1 cellular context compared by ENCODE assay signal in genomic region chr19:42450314-42450934, GRCh38.
TF ChIP-seq lines count a peak whose summit lies in the region.

No MANE protein-coding gene starts in this region.

TF ChIP-seq in HepG2, 621 proteins besides CTCF, POLR2A, EP300 and RAD21 (continued from another document and continues in another):
- TF ChIP-seq KAT7 (CRISPR knock-in tag; IDR thresholded peaks at IDR 0.05; ENCODE audit: borderline replicate concordance) (no peak; the same call in none of the 2 replicates), ZNF362 (CRISPR knock-in tag; IDR thresholded peaks at IDR 0.05; ENCODE audit: borderline replicate concordance) (peak; percentile 71; the same call in 1 of the 2 replicates), ZNF704 (CRISPR knock-in tag; IDR thresholded peaks at IDR 0.05; ENCODE audit: borderline replicate concordance) (no peak), MAFF (IDR thresholded peaks at IDR 0.05; ENCODE audit: low read depth, low read length) (0 out of 2 replicates have a peak, but pooled peaks have one; percentile 6), ZNF260 (CRISPR knock-in tag; IDR thresholded peaks at IDR 0.05; ENCODE audit: borderline replicate concordance, low read depth) (no peak), NFKB2 (CRISPR knock-in tag; IDR thresholded peaks at IDR 0.05; ENCODE audit: borderline replicate concordance) (no peak), JARID2 (CRISPR knock-in tag; IDR thresholded peaks at IDR 0.05; ENCODE audit: insufficient replicate concordance) (peak; percentile 59), ZNF354B (CRISPR knock-in tag; IDR thresholded peaks at IDR 0.05) (no peak), NR2F6 (IDR thresholded peaks at IDR 0.05) (peak; percentile 85), NR2F6 (CRISPR knock-in tag; IDR thresholded peaks at IDR 0.05) (peak; percentile 96), ELF4 (CRISPR knock-in tag; IDR thresholded peaks at IDR 0.05; ENCODE audit: borderline replicate concordance) (peak; percentile 77; the same call in 1 of the 2 replicates), ZNF142 (CRISPR knock-in tag; IDR thresholded peaks at IDR 0.05) (no peak), ZNF678 (CRISPR knock-in tag; IDR thresholded peaks at IDR 0.05) (no peak), SKI (IDR thresholded peaks at IDR 0.05; ENCODE audit: partially characterized antibody) (peak; percentile 69), MXD4 (CRISPR knock-in tag; IDR thresholded peaks at IDR 0.05) (peak; percentile 76; the same call in 1 of the 2 replicates), SYNCRIP (IDR thresholded peaks at IDR 0.05; ENCODE audit: insufficient read depth, low read depth, low read length) (no peak), ZSCAN31 (CRISPR knock-in tag; IDR thresholded peaks at IDR 0.05; ENCODE audit: low read depth) (0 out of 2 replicates have a peak, but pooled peaks have one; percentile 58), SOX13 (IDR thresholded peaks at IDR 0.05) (peak; percentile 85), SOX13 (CRISPR knock-in tag; conservative IDR thresholded peaks at IDR 0.05 in 1 of 2, IDR thresholded peaks at IDR 0.05 in 1 of 2) (peak in 1 of 2 experiments; percentile 97; a peak in 2 of 4 replicates), THAP9 (CRISPR knock-in tag; IDR thresholded peaks at IDR 0.05; ENCODE audit: borderline replicate concordance) (0 out of 2 replicates have a peak, but pooled peaks have one; percentile 34), BCL6 (CRISPR knock-in tag; IDR thresholded peaks at IDR 0.05) (peak; percentile 82), ZNF160 (CRISPR knock-in tag; IDR thresholded peaks at IDR 0.05) (no peak), REPIN1 (CRISPR knock-in tag; IDR thresholded peaks at IDR 0.05; ENCODE audit: borderline replicate concordance, low read depth) (peak; percentile 97; the same call in 1 of the 2 replicates), GFI1 (CRISPR knock-in tag; IDR thresholded peaks at IDR 0.05; ENCODE audit: borderline replicate concordance) (peak; percentile 97), ZNF761 (CRISPR knock-in tag; conservative IDR thresholded peaks at IDR 0.05) (0 out of 2 replicates have a peak, but pooled peaks have one; percentile 39), ATF2 (CRISPR knock-in tag; IDR thresholded peaks at IDR 0.05) (peak; percentile 75), ERF (CRISPR knock-in tag; IDR thresholded peaks at IDR 0.05) (peak; percentile 97), PATZ1 (CRISPR knock-in tag; IDR thresholded peaks at IDR 0.05) (peak; percentile 53), SIN3B (IDR thresholded peaks at IDR 0.05; ENCODE audit: low read length) (no peak), RFXAP (CRISPR knock-in tag; IDR thresholded peaks at IDR 0.05; ENCODE audit: borderline replicate concordance) (0 out of 2 replicates have a peak, but pooled peaks have one; percentile 21), ZFP90 (CRISPR knock-in tag; IDR thresholded peaks at IDR 0.05; ENCODE audit: borderline replicate concordance) (no peak), SUZ12 (IDR thresholded peaks at IDR 0.05; ENCODE audit: low read depth, low read length) (no peak), KLF6 (CRISPR knock-in tag; IDR thresholded peaks at IDR 0.05) (peak; percentile 64; the same call in 1 of the 2 replicates), ZSCAN25 (CRISPR knock-in tag; IDR thresholded peaks at IDR 0.05) (peak; percentile 67), ZNF724P (CRISPR knock-in tag; IDR thresholded peaks at IDR 0.05; ENCODE audit: borderline replicate concordance) (0 out of 2 replicates have a peak, but pooled peaks have one; percentile 49), ZNF350 (CRISPR knock-in tag; IDR thresholded peaks at IDR 0.05; ENCODE audit: borderline replicate concordance, low read depth) (peak; percentile 64), ZHX1 (CRISPR knock-in tag; IDR thresholded peaks at IDR 0.05; ENCODE audit: low read depth) (no peak), ZBTB21 (CRISPR knock-in tag; IDR thresholded peaks at IDR 0.05) (peak; percentile 83), KLF16 (CRISPR knock-in tag; IDR thresholded peaks at IDR 0.05) (peak in 1 of 2 experiments; percentile 72; a peak in 1 of 4 replicates), TEAD3 (CRISPR knock-in tag; optimal IDR thresholded peaks at IDR 0.05; ENCODE audit: borderline replicate concordance) (peak; percentile 87), FOXP4 (CRISPR knock-in tag; IDR thresholded peaks at IDR 0.05) (peak; percentile 73), ZNF292 (CRISPR knock-in tag; IDR thresholded peaks at IDR 0.05; ENCODE audit: borderline replicate concordance, low read depth) (peak; percentile 76; the same call in 1 of the 2 replicates), ZNF605 (CRISPR knock-in tag; IDR thresholded peaks at IDR 0.05) (peak; percentile 83), DPF2 (CRISPR knock-in tag; IDR thresholded peaks at IDR 0.05; ENCODE audit: borderline replicate concordance, low read depth) (peak; percentile 89)
